In genomic region chr1:231937013-231937754, GRCh38 we compare ENCODE assay signal across 11 cellular contexts.
DNase-seq lines count a peak whose midpoint lies in the region; ATAC-seq and TF ChIP-seq lines count a peak whose summit lies in the region.
"Had no signal": no experiment of that assay in that cellular context is flagged by ENCODE, and none has a peak within 500 bp of the region (broad histone marks: within the 10 kb centered on the region; RNA-seq: fewer than 3 reads in every experiment).

No MANE protein-coding gene starts in this region.

- peaks cover 6% of the 10 kb centered on the region; the same call in 2 of the 3 replicates for H3K9me3 Mint-ChIP-seq in GM23338
- H3K9me3 Mint-ChIP-seq in endothelial cell (ENCODE audit: unreplicated experiment), result no peaks in the 10 kb centered on the region
- H3K9me3 Mint-ChIP-seq: mesothelial cell of epicardium had no signal

- no peak overlapping the region for H2AFZ ChIP-seq in GM23338

- H3K36me3 Mint-ChIP-seq in GM23338 (ENCODE audit: low read depth), result peaks cover 5% of the 10 kb centered on the region; the same call in 1 of the 3 replicates
- peaks cover 33% of the 10 kb centered on the region for H3K36me3 Mint-ChIP-seq in endothelial cell (ENCODE audit: low read depth, unreplicated experiment)
- H3K36me3 Mint-ChIP-seq: mesothelial cell of epicardium had no signal

- in situ Hi-C loops in GM13977 (cut with MboI; ENCODE audit: low pct_unique_long_range_greater_than_20kb, low sequenced_read_pairs, unreplicated experiment), result no loop called here

- H3K4me3 Mint-ChIP-seq in GM23338, result no peak overlapping the region
- H3K4me3 Mint-ChIP-seq in endothelial cell (ENCODE audit: unreplicated experiment), result no peak overlapping the region
- H3K4me3 Mint-ChIP-seq: mesothelial cell of epicardium had no signal

- H3K9me3 ChIP-seq in cardiac muscle cell (ENCODE audit: low read depth), result no peaks in the 10 kb centered on the region

- H3F3A ChIP-seq in GM23338 (replicated peaks; ENCODE audit: low read depth), result no peaks in the 10 kb centered on the region

- no peaks in the 10 kb centered on the region for H4K20me1 ChIP-seq in GM23338 (replicated peaks; ENCODE audit: insufficient read depth)

- H3K4me2 ChIP-seq in GM23338, result no peak overlapping the region

- H3K27me3 ChIP-seq in cardiac muscle cell (no peaks in the 10 kb centered on the region), GM23338 (ENCODE audit: insufficient read depth) (no peaks in the 10 kb centered on the region)

- H3K36me3 ChIP-seq in cardiac muscle cell, result no peaks in the 10 kb centered on the region
- 0 out of 2 replicates have a peak, but pooled peaks cover 5% of the 10 kb centered on the region for H3K36me3 ChIP-seq in GM23338 (ENCODE audit: insufficient read depth)

- no peak overlapping the region for H3K27ac Mint-ChIP-seq in GM23338
- no peak overlapping the region for H3K27ac Mint-ChIP-seq in endothelial cell (ENCODE audit: unreplicated experiment)
- H3K27ac Mint-ChIP-seq: mesothelial cell of epicardium had no signal

- peaks cover 18% of the 10 kb centered on the region for H3K9me2 ChIP-seq in GM23338 (ENCODE audit: insufficient read depth)

- DNase-seq in MV-4-11 (lab: John Stamatoyannopoulos, UW), result peak; percentile 4
- DNase-seq in SHP77 treated with DMSO at 0.1 percent for 48 hours (lab: John Stamatoyannopoulos, UW), result peak; percentile 68
- DNase-seq in cardiac muscle cell (ENCODE audit: low read depth in 1 of 2, low spot score in 1 of 2), result peak; percentile 76 to 77
- no peak for DNase-seq in sciatic nerve (ENCODE audit: low spot score)
- DNase-seq in GM23338 (ENCODE audit: low spot score), result no peak
- no peak for DNase-seq in GM13977 (ENCODE audit: low spot score)
- no peak for DNase-seq in endothelial cell (ENCODE audit: low spot score)
- DNase-seq: activated CD4-positive, alpha-beta T cell treated with anti-CD3 and anti-CD28 coated beads for 48 hours; NCI-H345 had no signal

- ATAC-seq in sciatic nerve, result peak; percentile 56
- no peak for ATAC-seq in GM23338

- H3K4me3 ChIP-seq in cardiac muscle cell, result no peak overlapping the region
- no peak overlapping the region for H3K4me3 ChIP-seq in GM23338
- H3K4me3 ChIP-seq: skin epidermis had no signal

- H3K4me1 Mint-ChIP-seq in GM23338 (peaks cover 16% of the 10 kb centered on the region; the same call in 2 of the 3 replicates), endothelial cell (ENCODE audit: unreplicated experiment) (peaks cover 60% of the 10 kb centered on the region)

- H3K27ac ChIP-seq in cardiac muscle cell (peak overlapping the region; percentile 24), GM23338 (ENCODE audit: low read depth) (no peak overlapping the region)
- H3K27ac ChIP-seq: skin epidermis had no signal

- H3K79me2 ChIP-seq in GM23338 (replicated peaks; ENCODE audit: insufficient read depth), result no peaks in the 10 kb centered on the region

- peaks cover 52% of the 10 kb centered on the region for H3K4me1 ChIP-seq in cardiac muscle cell (ENCODE audit: low read depth)
- no peaks in the 10 kb centered on the region; the same call in 1 of the 2 replicates for H3K4me1 ChIP-seq in GM23338 (ENCODE audit: insufficient read depth)

- intact Hi-C loops in sciatic nerve (cut with DNase I), result no loop called here

- no peak for TF ChIP-seq CTCF in cardiac muscle cell (IDR thresholded peaks at IDR 0.05; ENCODE audit: low read depth, low read length)
- no peak for TF ChIP-seq CTCF in GM23338 (conservative IDR thresholded peaks at IDR 0.05; ENCODE audit: low read depth in 2 of 2)
- no peak for TF ChIP-seq CTCF in GM13977 (IDR thresholded peaks at IDR 0.05; ENCODE audit: extremely low read depth, insufficient read depth, missing control alignments)
- no peak for TF ChIP-seq CTCF in endothelial cell (IDR thresholded peaks at IDR 0.05; ENCODE audit: unreplicated experiment)

- peaks cover 5% of the 10 kb centered on the region for H3K27me3 Mint-ChIP-seq in GM23338 (ENCODE audit: insufficient read depth, low read depth, poor library complexity)
- peaks cover 20% of the 10 kb centered on the region for H3K27me3 Mint-ChIP-seq in endothelial cell (ENCODE audit: unreplicated experiment)

TF ChIP-seq in GM23338, 12 proteins besides CTCF, POLR2A, EP300 and RAD21 (continues in another document):
- TF ChIP-seq STAT1 (IDR thresholded peaks at IDR 0.05; ENCODE audit: unreplicated experiment), result no peak
- no peak for TF ChIP-seq EZH2 (IDR thresholded peaks at IDR 0.05; ENCODE audit: low read depth, unreplicated experiment)
- TF ChIP-seq ZNF331 (CRISPR knock-in tag; IDR thresholded peaks at IDR 0.05; ENCODE audit: low read depth), result no peak
- TF ChIP-seq ZNF462 (CRISPR knock-in tag; IDR thresholded peaks at IDR 0.05), result no peak
- no peak for TF ChIP-seq ZNF114 (CRISPR knock-in tag; IDR thresholded peaks at IDR 0.05)
- TF ChIP-seq ETS1 (IDR thresholded peaks at IDR 0.05), result no peak

Comparison
In these comparisons a context has a peak if more than half of its experiments do, and no peak if none do; other contexts are left out.
1. DNase-seq: peak in MV-4-11 (single experiment), SHP77 treated with DMSO at 0.1 percent for 48 hours (single experiment) and cardiac muscle cell (2 of 2); none in sciatic nerve (single experiment), GM23338 (single experiment), GM13977 (single experiment) and endothelial cell (single experiment).